Comparison of ENCODE assay signal across 8 cellular contexts in genomic region chr10:91034494-91035157, GRCh38.
A peak's percentile ranks its signal among the peaks of the same experiment; 100 is the strongest.
DNase-seq lines count a peak whose midpoint lies in the region; ATAC-seq lines count a peak whose summit lies in the region.

No MANE protein-coding gene starts in this region.

- DNase-seq in activated naive CD4-positive, alpha-beta T cell treated with Interleukin-2 at 50 U/mL for 16 hours: no peak
- DNase-seq in anterior cingulate cortex (lab: John Stamatoyannopoulos, UW) (peak in 31 of 58 donors; percentile 4 to 80 (median 26)), left colon (peak; percentile 45 to 46), ureter (ENCODE audit: low spot score) (peak; percentile 59)

- H3K27me3 Mint-ChIP-seq in activated naive CD4-positive, alpha-beta T cell treated with anti-CD3 and anti-CD28 coated beads, Interleukin-2, amount 50 U/mL, for 24 hours: no peaks in the 10 kb centered on the region

- H3K4me3 Mint-ChIP-seq in activated naive CD4-positive, alpha-beta T cell treated with anti-CD3 and anti-CD28 coated beads, Interleukin-2, amount 50 U/mL, for 24 hours: peak overlapping the region; percentile 55

- peaks cover 6% of the 10 kb centered on the region for H3K9me3 Mint-ChIP-seq in activated naive CD4-positive, alpha-beta T cell treated with anti-CD3 and anti-CD28 coated beads, Interleukin-2, amount 50 U/mL, for 24 hours

- ATAC-seq in left colon: no peak
- ATAC-seq in HG03175 (IDR thresholded peaks at IDR 0.05; ENCODE audit: unreplicated experiment): no peak
- no peak for ATAC-seq in HG03354 (IDR thresholded peaks at IDR 0.05; ENCODE audit: poor library complexity, severe bottlenecking, unreplicated experiment)
- ATAC-seq in HG03432 (IDR thresholded peaks at IDR 0.05; ENCODE audit: unreplicated experiment): no peak

- peaks cover 2% of the 10 kb centered on the region for H3K36me3 Mint-ChIP-seq in activated naive CD4-positive, alpha-beta T cell treated with anti-CD3 and anti-CD28 coated beads, Interleukin-2, amount 50 U/mL, for 24 hours

- H3K4me1 Mint-ChIP-seq in activated naive CD4-positive, alpha-beta T cell treated with anti-CD3 and anti-CD28 coated beads, Interleukin-2, amount 50 U/mL, for 24 hours: peaks cover 20% of the 10 kb centered on the region

- intact Hi-C loops in left colon (cut with DNase I, micrococcal nuclease): no loop called here

- peak overlapping the region; percentile 94 for H3K27ac Mint-ChIP-seq in activated naive CD4-positive, alpha-beta T cell treated with anti-CD3 and anti-CD28 coated beads, Interleukin-2, amount 50 U/mL, for 24 hours
